In genomic region chr4:183602444-183603102, GRCh38 we compare ENCODE assay signal across 11 cellular contexts. TPM values are rescaled to one million over a fixed set of nuclear protein-coding genes. Genes with fewer than 3 reads are reported as not detected.
DNase-seq lines count a peak whose midpoint lies in the region; ATAC-seq, FAIRE-seq and TF ChIP-seq lines count a peak whose summit lies in the region.
"Had no signal": no experiment of that assay in that cellular context is flagged by ENCODE, and none has a peak within 500 bp of the region (broad histone marks: within the 10 kb centered on the region; RNA-seq: fewer than 3 reads in every experiment).

No MANE protein-coding gene starts in this region.

- peak overlapping the region; percentile 81 for H2AFZ ChIP-seq in astrocyte (ENCODE audit: low read depth, low read length)

- no peaks in the 10 kb centered on the region for H3K36me3 Mint-ChIP-seq in astrocyte (ENCODE audit: low read depth, unreplicated experiment)
- H3K36me3 Mint-ChIP-seq: stimulated activated naive B cell treated with anti-CD40 and anti-IgM and Interleukin-4, amounts not matched to agents 10 μg/mL and 1 μg/mL and 100 μg/mL, for 72 hours had no signal

- H3K9me3 Mint-ChIP-seq in astrocyte (ENCODE audit: unreplicated experiment) = peaks cover 2% of the 10 kb centered on the region
- H3K9me3 Mint-ChIP-seq: dendritic cell treated with granulocyte-macrophage colony-stimulating factor and Interleukin-4, amounts not matched to agents 40 ng/mL and 50 ng/mL, for 4 days had no signal

- H3K27ac ChIP-seq in A673 (ENCODE audit: low read depth, low read length, poor library complexity, severe bottlenecking) (no peak overlapping the region), astrocyte (ENCODE audit: low read depth, low read length) (no peak overlapping the region)

- H3K4me2 ChIP-seq in astrocyte (ENCODE audit: low read length) = no peak overlapping the region

- peak; percentile 58 for FAIRE-seq in astrocyte (lab: Jason Lieb, UNC)

- no peaks in the 10 kb centered on the region for H3K36me3 ChIP-seq in A673 (ENCODE audit: insufficient read depth, low read length, poor library complexity, severe bottlenecking)
- no peaks in the 10 kb centered on the region for H3K36me3 ChIP-seq in astrocyte (ENCODE audit: insufficient read depth, low read length)

- no peak overlapping the region for H3K27ac Mint-ChIP-seq in astrocyte (ENCODE audit: unreplicated experiment)
- H3K27ac Mint-ChIP-seq: dendritic cell treated with granulocyte-macrophage colony-stimulating factor and Interleukin-4, amounts not matched to agents 40 ng/mL and 50 ng/mL, for 4 days; stimulated activated naive B cell treated with anti-CD40 and anti-IgM and Interleukin-4, amounts not matched to agents 10 μg/mL and 1 μg/mL and 100 μg/mL, for 72 hours had no signal

- POLR2A ChIA-PET in A673 (lab: Charles Lee; ENCODE audit: low non-redundant PET) = no interaction called here

- H3K4me1 ChIP-seq in A673 (ENCODE audit: insufficient read depth, low read length, poor library complexity, severe bottlenecking) = no peaks in the 10 kb centered on the region
- H3K4me1 ChIP-seq in astrocyte (ENCODE audit: insufficient read depth, low read length) = no peaks in the 10 kb centered on the region

- no peaks in the 10 kb centered on the region for H3K79me2 ChIP-seq in astrocyte (ENCODE audit: insufficient read depth, low read length)

- no peak overlapping the region for H3K4me3 Mint-ChIP-seq in astrocyte (ENCODE audit: unreplicated experiment)
- H3K4me3 Mint-ChIP-seq: dendritic cell treated with granulocyte-macrophage colony-stimulating factor and Interleukin-4, amounts not matched to agents 40 ng/mL and 50 ng/mL, for 4 days; stimulated activated naive B cell treated with anti-CD40 and anti-IgM and Interleukin-4, amounts not matched to agents 10 μg/mL and 1 μg/mL and 100 μg/mL, for 72 hours had no signal

- H3K4me3 ChIP-seq in A673 (ENCODE audit: low read depth, low read length, poor library complexity, severe bottlenecking) (no peak overlapping the region), GM12864 (ENCODE audit: low read depth, low read length) (no peak overlapping the region), astrocyte (ENCODE audit: insufficient read depth, low read depth, low read length) (no peak overlapping the region)

- intact Hi-C loops in A673 (cut with micrococcal nuclease; ENCODE audit: unreplicated experiment) = loop anchor here (1.0 kb wide), 1 partner anchor 130 kb away; no protein-coding TSS in a partner anchor

- H3K9me3 ChIP-seq in A673 (ENCODE audit: low read depth, low read length, poor library complexity, severe bottlenecking) (no peaks in the 10 kb centered on the region), astrocyte (ENCODE audit: insufficient read depth, low read depth, low read length) (no peaks in the 10 kb centered on the region)

- no peak for ATAC-seq in HG03442 (IDR thresholded peaks at IDR 0.05; ENCODE audit: unreplicated experiment)
- ATAC-seq: stimulated activated naive B cell treated with anti-CD40 and anti-IgM and Interleukin-4, amounts not matched to agents 10 μg/mL and 1 μg/mL and 100 μg/mL, for 72 hours had no signal

- no peaks in the 10 kb centered on the region for H4K20me1 ChIP-seq in astrocyte (ENCODE audit: insufficient read depth, low read length)

- H3K9ac ChIP-seq in astrocyte (ENCODE audit: low read length) = no peak overlapping the region

- TF ChIP-seq CTCF in A673 (conservative IDR thresholded peaks at IDR 0.05; ENCODE audit: low read depth, low read length) (peak; percentile 49), GM12864 (IDR thresholded peaks at IDR 0.05; ENCODE audit: low read depth, low read length, missing control alignments) (peak; percentile 20), astrocyte (IDR thresholded peaks at IDR 0.05; ENCODE audit: insufficient read depth, low read depth, low read length) (no peak)

- no peaks in the 10 kb centered on the region for H3K27me3 Mint-ChIP-seq in astrocyte (ENCODE audit: low read depth, unreplicated experiment)
- H3K27me3 Mint-ChIP-seq: dendritic cell treated with granulocyte-macrophage colony-stimulating factor and Interleukin-4, amounts not matched to agents 40 ng/mL and 50 ng/mL, for 4 days had no signal

- no peaks in the 10 kb centered on the region for H3K4me1 Mint-ChIP-seq in astrocyte (ENCODE audit: low read depth, unreplicated experiment)
- H3K4me1 Mint-ChIP-seq: stimulated activated naive B cell treated with anti-CD40 and anti-IgM and Interleukin-4, amounts not matched to agents 10 μg/mL and 1 μg/mL and 100 μg/mL, for 72 hours had no signal

- H3K27me3 ChIP-seq in A673 (replicated peaks; ENCODE audit: insufficient read depth, low read depth, low read length, poor library complexity) (peaks cover 6% of the 10 kb centered on the region), astrocyte (ENCODE audit: insufficient read depth, low read length) (no peaks in the 10 kb centered on the region)

- CTCF ChIA-PET in A673 (lab: Charles Lee) = interaction anchor here (0.6 to 0.7 kb wide), 3 partner anchors 18 to 146 kb away, joined by 3 to 4 read pairs (median 3); no protein-coding TSS in a partner anchor

- BruUV-seq in A673 (replicated peaks; lab: Mats Ljungman, UMichigan) = no TSS peak

- DNase-seq in A673 (ENCODE audit: low spot score) = no peak
- DNase-seq in GM12864 (ENCODE audit: low read depth) = no peak
- DNase-seq in astrocyte (ENCODE audit: low read depth) = peak; percentile 15
- peak; percentile 34 for DNase-seq in left kidney (ENCODE audit: low read depth, low spot score)
- DNase-seq in NCI-H2081 treated with DMSO at 0.1 percent for 48 hours (lab: John Stamatoyannopoulos, UW) = no peak
- DNase-seq in activated naive CD4-positive, alpha-beta T cell (lab: John Stamatoyannopoulos, UW) = no peak
- no peak for DNase-seq in middle frontal gyrus (ENCODE audit: extremely low spot score, low spot score)
- DNase-seq: NCI-H2081; stimulated activated naive B cell treated with anti-CD40 and anti-IgM and Interleukin-4, amounts not matched to agents 10 μg/mL and 1 μg/mL and 100 μg/mL, for 72 hours had no signal

RNA-seq across cellular contexts. Expression of gene RWDD4, which starts 56.4 kb away (rescaled TPM):
- total RNA-seq in A673 (2021) (29.4 and 33.8 TPM in 2 replicates), astrocyte (19.2 and 19.4 TPM in 2 replicates)

RNA-seq across cellular contexts. Expression of gene TRAPPC11, which starts 56.5 kb away (rescaled TPM):
- total RNA-seq in A673 (2021) (29.1 and 30.0 TPM in 2 replicates), astrocyte (26.3 and 26.5 TPM in 2 replicates)

Comparison
In these comparisons a context has a peak if more than half of its experiments do, and no peak if none do; other contexts are left out.
1. DNase-seq: peak in astrocyte (single experiment) and left kidney (single experiment); none in A673 (single experiment), GM12864 (single experiment), NCI-H2081 treated with DMSO at 0.1 percent for 48 hours (single experiment), activated naive CD4-positive, alpha-beta T cell (0 of 4) and middle frontal gyrus (single experiment).